In genomic region chr11:70517203-70517602, GRCh38 we compare ENCODE assay signal across 20 cellular contexts.
"Had no signal": no experiment of that assay in that cellular context is flagged by ENCODE, and none has a peak within 500 bp of the region (broad histone marks: within the 10 kb centered on the region; RNA-seq: fewer than 3 reads in every experiment).

No MANE protein-coding gene starts in this region.

- H3K4me1 ChIP-seq: colonic mucosa, esophagus muscularis mucosa, foreskin keratinocyte, left ventricle myocardium inferior, pancreas, right lobe of liver, testis, tibial artery had no signal

- H3K27ac ChIP-seq: colonic mucosa, esophagus muscularis mucosa, foreskin keratinocyte, left ventricle myocardium inferior, neutrophil, pancreas, right lobe of liver, testis, tibial artery had no signal

- H3K36me3 ChIP-seq: colonic mucosa, esophagus muscularis mucosa, left ventricle myocardium inferior, neutrophil, pancreas, right lobe of liver, tibial artery had no signal

- H3K27me3 ChIP-seq: colonic mucosa, foreskin keratinocyte, pancreas, right lobe of liver, testis had no signal

- H3K9me3 ChIP-seq: colonic mucosa, pancreas, testis had no signal

- ATAC-seq: natural killer cell; stimulated activated effector memory CD8-positive, alpha-beta T cell treated with anti-CD3 and anti-CD28 coated beads, Interleukin-12 subunit alpha, Interleukin-12 subunit beta, amount 100 ng/mL, for 72 hours had no signal

- DNase-seq: colonic mucosa; dermis blood vessel endothelial cell; effector memory CD4-positive, alpha-beta T cell; foreskin keratinocyte; glutamatergic neuron; left ventricle myocardium inferior; natural killer cell; small intestine; stimulated activated CD4-positive, alpha-beta T cell treated with anti-CD3 and anti-CD28 coated beads, Interleukin-2, amount 100 ng/mL, for 24 hours; stimulated activated CD4-positive, alpha-beta T cell treated with anti-CD3 and anti-CD28 coated beads, Interleukin-4, amount 100 ng/mL, for 24 hours; stimulated activated naive CD4-positive, alpha-beta T cell treated with Interleukin-2 at 50 U/mL for 16 hours; substantia nigra; testis; tibial artery had no signal

- H3K4me3 ChIP-seq: colonic mucosa, esophagus muscularis mucosa, left ventricle myocardium inferior, lung, pancreas, right lobe of liver, testis, tibial artery had no signal
